Comparison of ENCODE assay signal across 12 cellular contexts in the genomic region with DNA sequence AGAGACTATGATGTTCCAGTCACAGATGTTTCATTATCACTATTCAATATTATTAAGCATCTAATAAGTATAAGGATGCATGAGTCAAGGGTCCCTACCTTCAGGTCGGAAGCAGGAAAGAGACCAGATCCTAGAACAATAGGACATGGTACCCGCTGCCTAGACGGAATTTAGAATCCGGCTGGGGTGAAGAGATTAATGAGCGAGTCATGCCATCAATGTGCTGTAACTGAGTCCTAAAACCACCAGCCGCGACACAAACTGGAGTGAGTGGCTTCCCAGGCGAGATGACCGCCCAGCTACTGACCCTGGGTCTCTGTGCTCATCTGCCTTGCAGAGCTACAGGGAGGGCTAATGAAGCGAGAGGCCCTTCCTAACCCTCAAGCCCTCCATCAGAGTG.
"Had no signal": no experiment of that assay in that cellular context is flagged by ENCODE, and none has a peak within 500 bp of the region (broad histone marks: within the 10 kb centered on the region; RNA-seq: fewer than 3 reads in every experiment).

No MANE protein-coding gene starts in this region.

- H3K4me1 Mint-ChIP-seq: mesothelial cell of epicardium had no signal

- H3K4me3 Mint-ChIP-seq: activated naive CD8-positive, alpha-beta T cell treated with anti-CD3 and anti-CD28 coated beads, Interleukin-2, amount 10 ng/mL, durations not matched to agents 7 days and 5 days; mesothelial cell of epicardium; stimulated activated naive B cell treated with anti-CD40 and anti-IgM and Interleukin-4, amounts not matched to agents 10 μg/mL and 1 μg/mL and 100 μg/mL, for 72 hours; type B pancreatic cell had no signal

- H3K27me3 Mint-ChIP-seq: activated naive CD8-positive, alpha-beta T cell treated with anti-CD3 and anti-CD28 coated beads, Interleukin-2, amount 10 ng/mL, durations not matched to agents 7 days and 5 days; stimulated activated naive B cell treated with anti-CD40 and anti-IgM and Interleukin-4, amounts not matched to agents 10 μg/mL and 1 μg/mL and 100 μg/mL, for 72 hours; type B pancreatic cell had no signal

- DNase-seq: activated CD4-positive, alpha-beta T cell treated with anti-CD3 and anti-CD28 coated beads for 48 hours; activated naive CD8-positive, alpha-beta T cell treated with anti-CD3 and anti-CD28 coated beads, Interleukin-2, amount 10 ng/mL, durations not matched to agents 7 days and 5 days; aorta; gastrocnemius medialis; lower lobe of right lung; stimulated activated naive B cell treated with anti-CD40 and anti-IgM and Interleukin-4, amounts not matched to agents 10 μg/mL and 1 μg/mL and 100 μg/mL, for 72 hours; substantia nigra; T1000 had no signal

- H3K27ac Mint-ChIP-seq: mesothelial cell of epicardium; stimulated activated naive B cell treated with anti-CD40 and anti-IgM and Interleukin-4, amounts not matched to agents 10 μg/mL and 1 μg/mL and 100 μg/mL, for 72 hours; type B pancreatic cell had no signal

- ATAC-seq: gastrocnemius medialis; lower lobe of right lung; right cardiac atrium; stimulated activated naive B cell treated with anti-CD40 and anti-IgM and Interleukin-4, amounts not matched to agents 10 μg/mL and 1 μg/mL and 100 μg/mL, for 72 hours had no signal

- FAIRE-seq: colon had no signal

- H3K9me3 Mint-ChIP-seq: activated naive CD8-positive, alpha-beta T cell treated with anti-CD3 and anti-CD28 coated beads, Interleukin-2, amount 10 ng/mL, durations not matched to agents 7 days and 5 days; mesothelial cell of epicardium; stimulated activated naive B cell treated with anti-CD40 and anti-IgM and Interleukin-4, amounts not matched to agents 10 μg/mL and 1 μg/mL and 100 μg/mL, for 72 hours; type B pancreatic cell had no signal
